ENCODE assay signal across 22 cellular contexts in genomic region chr9:127580879-127581278, GRCh38. TPM values are rescaled to one million over a fixed set of nuclear protein-coding genes. Genes with fewer than 3 reads are reported as not detected.
DNase-seq lines count a peak whose midpoint lies in the region; ATAC-seq and TF ChIP-seq lines count a peak whose summit lies in the region.
"Had no signal": no experiment of that assay in that cellular context is flagged by ENCODE, and none has a peak within 500 bp of the region (broad histone marks: within the 10 kb centered on the region; RNA-seq: fewer than 3 reads in every experiment).

No MANE protein-coding gene starts in this region.

- ATAC-seq in HG02588 (IDR thresholded peaks at IDR 0.05; ENCODE audit: unreplicated experiment): no peak

- TF ChIP-seq EP300 in stomach (IDR thresholded peaks at IDR 0.05): no peak
- TF ChIP-seq EP300 in esophagus muscularis mucosa (IDR thresholded peaks at IDR 0.05): no peak

- intact Hi-C loops in stomach (cut with DNase I; ENCODE audit: low total_unique reads) (no loop called here), esophagus muscularis mucosa (cut with DNase I) (no loop called here)
- intact Hi-C loops in activated T-helper 2 cell treated with anti-CD3 and anti-CD28 coated beads, Interferon-gamma antibody, Interleukin-2, Interleukin-4, amounts not matched to agents 10 μg/mL and 5 μg/mL and 100 μg/mL, durations not matched to agents 14 hours and 24 hours and 36 hours (cut with micrococcal nuclease): no loop called here

- TF ChIP-seq POLR2A in stomach (IDR thresholded peaks at IDR 0.05) (no peak), esophagus muscularis mucosa (IDR thresholded peaks at IDR 0.05; ENCODE audit: low read depth) (no peak)

- H3K27me3 ChIP-seq in esophagus (ENCODE audit: control insufficient read depth in 1 of 2, insufficient read depth in 2 of 2, low read length in 2 of 2): no peaks in the 10 kb centered on the region
- H3K27me3 ChIP-seq in stomach: no peaks in the 10 kb centered on the region
- no peaks in the 10 kb centered on the region for H3K27me3 ChIP-seq in esophagus muscularis mucosa

- H3K36me3 Mint-ChIP-seq in activated T-helper 2 cell treated with anti-CD3 and anti-CD28 coated beads, Interferon-gamma antibody, Interleukin-2, Interleukin-4, amounts not matched to agents 10 μg/mL and 5 μg/mL and 100 μg/mL, durations not matched to agents 14 hours and 24 hours and 36 hours (ENCODE audit: low read depth): peaks cover 15% of the 10 kb centered on the region
- H3K36me3 Mint-ChIP-seq: IgD-negative memory B cell, naive B cell had no signal

- peaks cover 0 to 3% of the 10 kb centered on the region in 2 donors for H3K36me3 ChIP-seq in esophagus (ENCODE audit: control insufficient read depth in 2 of 2, insufficient read depth in 2 of 2, low read length in 1 of 2)
- no peaks in the 10 kb centered on the region for H3K36me3 ChIP-seq in stomach
- H3K36me3 ChIP-seq in esophagus muscularis mucosa: no peaks in the 10 kb centered on the region

- H3K9me3 ChIP-seq in esophagus (ENCODE audit: control insufficient read depth in 2 of 2, insufficient read depth in 1 of 2, low read depth in 1 of 2, low read length in 1 of 2) (no peaks in the 10 kb centered on the region), stomach (no peaks in the 10 kb centered on the region), esophagus muscularis mucosa (no peaks in the 10 kb centered on the region)

- peaks cover 30% of the 10 kb centered on the region for H3K4me1 Mint-ChIP-seq in activated T-helper 2 cell treated with anti-CD3 and anti-CD28 coated beads, Interferon-gamma antibody, Interleukin-2, Interleukin-4, amounts not matched to agents 10 μg/mL and 5 μg/mL and 100 μg/mL, durations not matched to agents 14 hours and 24 hours and 36 hours (ENCODE audit: low read depth)

- peak overlapping the region; percentile 34 to 51 for H3K27ac ChIP-seq in esophagus (ENCODE audit: low read depth in 2 of 2, low read length in 1 of 2)
- H3K27ac ChIP-seq in stomach: peak overlapping the region in 4 of 5 donors; percentile 23 to 99 (median 96)
- peak overlapping the region in 2 of 4 donors; percentile 2 to 27 for H3K27ac ChIP-seq in esophagus muscularis mucosa (replicated peaks in 1 of 4)

- no peak overlapping the region for H3K4me3 Mint-ChIP-seq in activated T-helper 2 cell treated with anti-CD3 and anti-CD28 coated beads, Interferon-gamma antibody, Interleukin-2, Interleukin-4, amounts not matched to agents 10 μg/mL and 5 μg/mL and 100 μg/mL, durations not matched to agents 14 hours and 24 hours and 36 hours (ENCODE audit: low read depth)
- H3K4me3 Mint-ChIP-seq: IgD-negative memory B cell, naive B cell had no signal

- DNase-seq in NCI-H1436 (lab: John Stamatoyannopoulos, UW) (peak; percentile 54), NCI-H1436 treated with DMSO at 0.1 percent for 48 hours (lab: John Stamatoyannopoulos, UW) (no peak), NCI-H446 treated with DMSO at 0.1 percent for 48 hours (lab: John Stamatoyannopoulos, UW) (peak; percentile 11), stomach (no peak), esophagus muscularis mucosa (ENCODE audit: extremely low spot score) (no peak)
- DNase-seq in activated T-helper 2 cell treated with anti-CD3 and anti-CD28 coated beads, Interferon-gamma antibody, Interleukin-2, Interleukin-4, amounts not matched to agents 10 μg/mL and 5 μg/mL and 100 μg/mL, durations not matched to agents 14 hours and 24 hours and 36 hours (ENCODE audit: low spot score): no peak
- DNase-seq: 8988T; activated gamma-delta T cell; DND-41; effector memory CD4-positive, alpha-beta T cell; GOT3; naive B cell; NCI-H2029 treated with DMSO at 0.1 percent for 48 hours; NCI-H524 treated with DMSO at 0.1 percent for 48 hours; SIG-M5; stimulated activated CD4-positive, alpha-beta T cell treated with anti-CD3 and anti-CD28 coated beads, Interleukin-2, amount 100 ng/mL, for 48 hours had no signal

- H3K9me3 Mint-ChIP-seq in activated T-helper 2 cell treated with anti-CD3 and anti-CD28 coated beads, Interferon-gamma antibody, Interleukin-2, Interleukin-4, amounts not matched to agents 10 μg/mL and 5 μg/mL and 100 μg/mL, durations not matched to agents 14 hours and 24 hours and 36 hours: no peaks in the 10 kb centered on the region
- H3K9me3 Mint-ChIP-seq: IgD-negative memory B cell; naive B cell; T-helper 2 cell treated with Interferon-gamma antibody and Interleukin-4, amounts not matched to agents 5 μg/mL and 100 μg/mL, for 36 hours had no signal

- no peaks in the 10 kb centered on the region for H3K27me3 Mint-ChIP-seq in activated T-helper 2 cell treated with anti-CD3 and anti-CD28 coated beads, Interferon-gamma antibody, Interleukin-2, Interleukin-4, amounts not matched to agents 10 μg/mL and 5 μg/mL and 100 μg/mL, durations not matched to agents 14 hours and 24 hours and 36 hours (ENCODE audit: low read depth)

- no peak for TF ChIP-seq CTCF in stomach (IDR thresholded peaks at IDR 0.05)
- TF ChIP-seq CTCF in esophagus muscularis mucosa (IDR thresholded peaks at IDR 0.05): no peak

- peaks cover 0 to 11% of the 10 kb centered on the region in 2 donors for H3K4me1 ChIP-seq in esophagus (ENCODE audit: control insufficient read depth in 2 of 2, insufficient read depth in 2 of 2, low read length in 1 of 2)
- peaks cover 33 to 72% (median 52%) of the 10 kb centered on the region in 4 donors for H3K4me1 ChIP-seq in stomach
- peaks cover 22 to 60% (median 43%) of the 10 kb centered on the region in 4 donors for H3K4me1 ChIP-seq in esophagus muscularis mucosa

- 58 to 70% methylated on average over 3 of the region's 3 CpGs for WGBS in esophagus, 2 donors
- 40 to 56% (median 47%) methylated on average over 3 of the region's 3 CpGs for WGBS in stomach, 5 donors
- WGBS in esophagus muscularis mucosa: 80% methylated on average over 3 of the region's 3 CpGs

- no peak overlapping the region for H3K27ac Mint-ChIP-seq in activated T-helper 2 cell treated with anti-CD3 and anti-CD28 coated beads, Interferon-gamma antibody, Interleukin-2, Interleukin-4, amounts not matched to agents 10 μg/mL and 5 μg/mL and 100 μg/mL, durations not matched to agents 14 hours and 24 hours and 36 hours
- H3K27ac Mint-ChIP-seq: IgD-negative memory B cell had no signal

- H3K4me3 ChIP-seq in esophagus (ENCODE audit: low read depth in 1 of 2, low read length in 2 of 2): peak overlapping the region; percentile 39 to 40
- H3K4me3 ChIP-seq in stomach: peak overlapping the region in 1 of 4 donors; percentile 24
- H3K4me3 ChIP-seq in esophagus muscularis mucosa: no peak overlapping the region
- H3K4me3 ChIP-seq: lung, skin epidermis had no signal

RNA-seq across cellular contexts. Expression of gene STXBP1, which starts 31.2 kb away (rescaled TPM):
- polyA plus RNA-seq in esophagus (1 to 10 TPM; 4.7 to 7.1 TPM), stomach (1 to 10 TPM; 5.2 to 8.7 (median 7.6) TPM)
- total RNA-seq in stomach (10 to 100 TPM; 14.9 to 77.7 (median 31.3) TPM), esophagus muscularis mucosa (10 to 100 TPM; 17.2 to 34.0 (median 19.8) TPM)
- 44.5 and 48.9 TPM in 2 replicates for total RNA-seq in activated T-helper 2 cell treated with anti-CD3 and anti-CD28 coated beads, Interferon-gamma antibody, Interleukin-2, Interleukin-4, amounts not matched to agents 10 μg/mL and 5 μg/mL and 100 μg/mL, durations not matched to agents 14 hours and 24 hours and 36 hours

Comparison
In these comparisons a context has a peak if more than half of its experiments do, and no peak if none do; other contexts are left out.
1. DNase-seq: peak in NCI-H1436 (single experiment) and NCI-H446 treated with DMSO at 0.1 percent for 48 hours (single experiment); none in NCI-H1436 treated with DMSO at 0.1 percent for 48 hours (single experiment), stomach (single experiment), activated T-helper 2 cell treated with anti-CD3 and anti-CD28 coated beads, Interferon-gamma antibody, Interleukin-2, Interleukin-4, amounts not matched to agents 10 μg/mL and 5 μg/mL and 100 μg/mL, durations not matched to agents 14 hours and 24 hours and 36 hours (single experiment) and esophagus muscularis mucosa (single experiment).
2. H3K4me3 ChIP-seq: peak in esophagus (2 of 2); none in esophagus muscularis mucosa (0 of 4).